ENCODE assay signal across 8 cellular contexts in genomic region chr19:44401787-44402115, GRCh38. TPM values are rescaled to one million over a fixed set of nuclear protein-coding genes. Genes with fewer than 3 reads are reported as not detected.
DNase-seq lines count a peak whose midpoint lies in the region; ATAC-seq and TF ChIP-seq lines count a peak whose summit lies in the region.

No MANE protein-coding gene starts in this region.

- peaks cover 34% of the 10 kb centered on the region for H3K36me3 Mint-ChIP-seq in activated naive CD8-positive, alpha-beta T cell treated with anti-CD3 and anti-CD28 coated beads for 36 hours
- H3K36me3 Mint-ChIP-seq in immature natural killer cell: peaks cover 9 to 33% (median 14%) of the 10 kb centered on the region in 3 donors

- H3K9me3 ChIP-seq in HAP-1: no peaks in the 10 kb centered on the region

- peak overlapping the region; percentile 58 for H3K4me3 ChIP-seq in HFF-Myc (replicated peaks; ENCODE audit: low read depth, low read length)
- peak overlapping the region; percentile 18 to 49 (median 33) for H3K4me3 ChIP-seq in skin epidermis
- no peak overlapping the region for H3K4me3 ChIP-seq in HAP-1

- H3K27me3 Mint-ChIP-seq in activated naive CD8-positive, alpha-beta T cell treated with anti-CD3 and anti-CD28 coated beads for 36 hours: peaks cover 6% of the 10 kb centered on the region
- H3K27me3 Mint-ChIP-seq in immature natural killer cell (ENCODE audit: low read depth in 3 of 3): peaks cover 7 to 12% (median 9%) of the 10 kb centered on the region in 3 donors

- DNase-seq in HFF-Myc (ENCODE audit: extremely low read depth, low read depth) (no peak), immature natural killer cell (no peak), COR-L47 (lab: John Stamatoyannopoulos, UW) (no peak), HAP-1 (ENCODE audit: low spot score in 2 of 2) (no peak), MV-4-11 (lab: John Stamatoyannopoulos, UW) (no peak)
- DNase-seq in activated naive CD8-positive, alpha-beta T cell treated with anti-CD3 and anti-CD28 coated beads for 36 hours: no peak

- in situ Hi-C loops in HAP-1 (cut with MboI; ENCODE audit: low sequenced_read_pairs): no loop called here

- no peak for ATAC-seq in GM21447 (IDR thresholded peaks at IDR 0.05; ENCODE audit: unreplicated experiment)

- H3K27ac ChIP-seq in skin epidermis: no peak overlapping the region

- peaks cover 36% of the 10 kb centered on the region for H3K9me3 Mint-ChIP-seq in activated naive CD8-positive, alpha-beta T cell treated with anti-CD3 and anti-CD28 coated beads for 36 hours
- H3K9me3 Mint-ChIP-seq in immature natural killer cell: peaks cover 16 to 58% (median 38%) of the 10 kb centered on the region in 6 donors

- H3K4me3 Mint-ChIP-seq in activated naive CD8-positive, alpha-beta T cell treated with anti-CD3 and anti-CD28 coated beads for 36 hours: peak overlapping the region; percentile 88
- H3K4me3 Mint-ChIP-seq in immature natural killer cell: peak overlapping the region; percentile 89 to 96 (median 95)

- no peak for TF ChIP-seq CTCF in HFF-Myc (IDR thresholded peaks at IDR 0.05; ENCODE audit: low read depth, low read length, missing control alignments)

- H3K36me3 ChIP-seq in HAP-1 (replicated peaks): no peaks in the 10 kb centered on the region

- H3K27me3 ChIP-seq in HAP-1 (ENCODE audit: low read depth): no peaks in the 10 kb centered on the region

- H3K4me1 ChIP-seq in HAP-1: no peaks in the 10 kb centered on the region

- H3K27ac Mint-ChIP-seq in activated naive CD8-positive, alpha-beta T cell treated with anti-CD3 and anti-CD28 coated beads for 36 hours: peak overlapping the region; percentile 73
- H3K27ac Mint-ChIP-seq in immature natural killer cell: peak overlapping the region in 3 of 6 donors; percentile 19 to 66 (median 23)

- H3K4me1 Mint-ChIP-seq in activated naive CD8-positive, alpha-beta T cell treated with anti-CD3 and anti-CD28 coated beads for 36 hours: peaks cover 12% of the 10 kb centered on the region
- H3K4me1 Mint-ChIP-seq in immature natural killer cell: peaks cover 15% of the 10 kb centered on the region in 2 donors

RNA-seq across cellular contexts. Expression of gene ZNF285, which starts 0.3 kb away (rescaled TPM):
- total RNA-seq in activated naive CD8-positive, alpha-beta T cell treated with anti-CD3 and anti-CD28 coated beads for 36 hours: 1 to 10 TPM; 1.8 to 2.4 TPM
- 1 to 10 TPM in 2 of 3 donors, under 1 TPM in 1; 0.32 to 2.7 (median 1.6) TPM for polyA plus RNA-seq in immature natural killer cell

RNA-seq across cellular contexts. Expression of gene ZNF112, which starts 45.3 kb away (rescaled TPM):
- under 1 TPM; 0.44 to 0.62 TPM for total RNA-seq in activated naive CD8-positive, alpha-beta T cell treated with anti-CD3 and anti-CD28 coated beads for 36 hours
- not detected for polyA plus RNA-seq in immature natural killer cell

RNA-seq across cellular contexts. Expression of gene ZNF229, which starts 46.5 kb away (rescaled TPM):
- total RNA-seq in activated naive CD8-positive, alpha-beta T cell treated with anti-CD3 and anti-CD28 coated beads for 36 hours: 1 to 10 TPM; 3.0 to 4.5 TPM
- under 1 TPM in 2 of 3 donors, not detected in 1; 0.20 to 0.21 TPM for polyA plus RNA-seq in immature natural killer cell
